Comparison of ENCODE assay signal across 6 cellular contexts in the genomic region with DNA sequence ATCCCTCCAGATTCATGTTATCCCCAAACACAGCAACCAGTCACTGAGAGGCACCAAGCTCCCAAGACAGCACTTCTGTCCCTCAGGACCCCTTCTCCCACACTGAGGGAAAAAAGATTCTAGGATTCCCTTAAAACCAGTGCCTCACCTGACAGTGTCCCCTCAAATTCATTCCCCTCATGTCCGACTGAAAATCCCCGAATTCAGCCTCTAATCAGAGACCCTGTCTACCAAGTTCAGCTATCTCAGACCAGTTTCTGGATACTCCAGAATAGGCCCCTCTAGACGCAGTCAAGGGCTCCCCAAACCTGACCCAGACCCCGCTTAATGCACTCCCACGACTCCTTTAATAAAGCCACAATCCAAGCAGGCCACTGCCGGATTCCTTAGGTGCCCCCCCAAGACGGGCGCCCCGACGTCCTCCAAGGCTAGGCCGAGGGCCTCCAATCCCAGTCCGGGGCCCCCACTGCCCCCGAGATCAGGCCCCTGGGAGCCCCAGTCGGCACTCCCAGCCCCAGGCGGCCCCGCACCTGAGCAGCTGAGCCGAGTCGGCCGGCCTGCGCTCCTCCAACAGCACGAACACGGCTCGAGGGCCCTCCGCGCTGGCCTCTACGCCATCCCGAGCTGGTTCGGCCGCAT. TPM values are rescaled to one million over a fixed set of nuclear protein-coding genes. Genes with fewer than 3 reads are reported as not detected.
A peak's percentile ranks its signal among the peaks of the same experiment; 100 is the strongest.
DNase-seq lines count a peak whose midpoint lies in the region; ATAC-seq lines count a peak whose summit lies in the region.

No MANE protein-coding gene starts in this region.

- no peak overlapping the region for H2AFZ ChIP-seq in ACC112 (ENCODE audit: low read length, unreplicated experiment)

- intact Hi-C loops in sciatic nerve (cut with DNase I) = no loop called here

- peak; percentile 4 for ATAC-seq in HG03432 (IDR thresholded peaks at IDR 0.05; ENCODE audit: unreplicated experiment)
- ATAC-seq in sciatic nerve = peak; percentile 0
- no peak for ATAC-seq in HG03342 (IDR thresholded peaks at IDR 0.05; ENCODE audit: unreplicated experiment)

- H3K79me2 ChIP-seq in ACC112 (ENCODE audit: control insufficient read depth, insufficient read depth, low read length, unreplicated experiment) = peaks cover 38% of the 10 kb centered on the region

- H3K4me3 ChIP-seq in ACC112 (ENCODE audit: low read depth, low read length) = peak overlapping the region; percentile 93

- no peaks in the 10 kb centered on the region for H3K27me3 ChIP-seq in ACC112 (ENCODE audit: insufficient read depth, low read length)

- peak overlapping the region; percentile 92 for H3K27ac ChIP-seq in ACC112 (ENCODE audit: low read depth, low read length)

- no peaks in the 10 kb centered on the region for H3K36me3 ChIP-seq in ACC112 (ENCODE audit: insufficient read depth, low read length)

- DNase-seq in effector CD4-positive, alpha-beta T cell = peak; percentile 17
- DNase-seq in sciatic nerve (ENCODE audit: low spot score) (peak; percentile 70), SW 1271 (lab: John Stamatoyannopoulos, UW) (no peak)

- H3K4me1 ChIP-seq in ACC112 (ENCODE audit: control insufficient read depth, insufficient read depth, low read length, unreplicated experiment) = peaks cover 17% of the 10 kb centered on the region

RNA-seq across cellular contexts. Expression of a gene that starts 0.5 kb away (rescaled TPM):
- 69.0 TPM for total RNA-seq in sciatic nerve

RNA-seq across cellular contexts. Expression of a gene that starts 16.1 kb away (rescaled TPM):
- 7.9 TPM for total RNA-seq in sciatic nerve

RNA-seq across cellular contexts. Expression of a gene that starts 31.1 kb away (rescaled TPM):
- total RNA-seq in sciatic nerve = 29.6 TPM

RNA-seq across cellular contexts. Expression of a gene that starts 37.0 kb away (rescaled TPM):
- total RNA-seq in sciatic nerve = 70.9 TPM

RNA-seq across cellular contexts. Expression of a gene that starts 40.6 kb away (rescaled TPM):
- 53.5 TPM for total RNA-seq in sciatic nerve

Comparison
In these comparisons a context has a peak if more than half of its experiments do, and no peak if none do; other contexts are left out.
1. DNase-seq: peak in effector CD4-positive, alpha-beta T cell (single experiment) and sciatic nerve (single experiment); none in SW 1271 (0 of 2).